ENCODE assay signal across 9 cellular contexts in genomic region chr5:78526049-78526525, GRCh38.
A peak's percentile ranks its signal among the peaks of the same experiment; 100 is the strongest.
DNase-seq lines count a peak whose midpoint lies in the region; ATAC-seq and TF ChIP-seq lines count a peak whose summit lies in the region.
"Had no signal": no experiment of that assay in that cellular context is flagged by ENCODE, and none has a peak within 500 bp of the region (broad histone marks: within the 10 kb centered on the region; RNA-seq: fewer than 3 reads in every experiment).

No MANE protein-coding gene starts in this region.

- peak; percentile 75 for ATAC-seq in activated T-helper 17 cell treated with anti-CD3 and anti-CD28 coated beads, Interleukin-2, amount 50 U/mL, for 72 hours (replicated peaks)
- peak; percentile 44 for ATAC-seq in gastroesophageal sphincter
- ATAC-seq in GM21723 (IDR thresholded peaks at IDR 0.05; ENCODE audit: unreplicated experiment) = no peak
- ATAC-seq: HCT116 had no signal

- H3K27me3 ChIP-seq in gastroesophageal sphincter (no peaks in the 10 kb centered on the region), stomach (no peaks in the 10 kb centered on the region)

- H3K4me3 ChIP-seq in gastroesophageal sphincter (no peak overlapping the region), stomach (no peak overlapping the region)

- DNase-seq in GM20000 (ENCODE audit: low spot score) (peak; percentile 38), stomach (no peak), NCI-H187 (lab: John Stamatoyannopoulos, UW) (no peak), GM19240 (ENCODE audit: insufficient read length, low spot score) (no peak), Calu3 (no peak)

- H3K4me3 Mint-ChIP-seq in activated T-helper 17 cell treated with anti-CD3 and anti-CD28 coated beads, Interleukin-2, amount 50 U/mL, for 72 hours = no peak overlapping the region
- H3K4me3 Mint-ChIP-seq in Calu3 (ENCODE audit: low read depth, unreplicated experiment) = no peak overlapping the region

- intact Hi-C loops in stomach (cut with DNase I; ENCODE audit: low total_unique reads) = no loop called here
- intact Hi-C loops in Calu3 (cut with micrococcal nuclease; ENCODE audit: unreplicated experiment) = no loop called here

- H3K9me3 ChIP-seq in gastroesophageal sphincter = no peaks in the 10 kb centered on the region
- no peaks in the 10 kb centered on the region for H3K9me3 ChIP-seq in stomach

- no peaks in the 10 kb centered on the region for H3K36me3 ChIP-seq in gastroesophageal sphincter
- no peaks in the 10 kb centered on the region for H3K36me3 ChIP-seq in stomach

- H3K27ac ChIP-seq in gastroesophageal sphincter = peak overlapping the region in 3 of 4 donors; percentile 80 to 87 (median 80)
- peak overlapping the region; percentile 19 to 80 (median 77) for H3K27ac ChIP-seq in stomach

- peaks cover 22% of the 10 kb centered on the region for H3K27me3 Mint-ChIP-seq in activated T-helper 17 cell treated with anti-CD3 and anti-CD28 coated beads, Interleukin-2, amount 50 U/mL, for 72 hours
- no peaks in the 10 kb centered on the region for H3K27me3 Mint-ChIP-seq in Calu3 (ENCODE audit: unreplicated experiment)

- TF ChIP-seq CTCF in GM20000 (IDR thresholded peaks at IDR 0.05; ENCODE audit: extremely low read depth, missing control alignments) = no peak
- no peak for TF ChIP-seq CTCF in gastroesophageal sphincter (IDR thresholded peaks at IDR 0.05)
- no peak for TF ChIP-seq CTCF in stomach (IDR thresholded peaks at IDR 0.05)
- no peak for TF ChIP-seq CTCF in Calu3 (IDR thresholded peaks at IDR 0.05; ENCODE audit: unreplicated experiment)

- CTCF ChIA-PET in Calu3 (lab: Charles Lee) = no interaction called here

- BruUV-seq in Calu3 (replicated peaks; lab: Mats Ljungman, UMichigan) = no TSS peak

- TF ChIP-seq POLR2A in gastroesophageal sphincter (IDR thresholded peaks at IDR 0.05) (no peak), stomach (IDR thresholded peaks at IDR 0.05) (no peak)

- no peak overlapping the region for H3K27ac Mint-ChIP-seq in activated T-helper 17 cell treated with anti-CD3 and anti-CD28 coated beads, Interleukin-2, amount 50 U/mL, for 72 hours
- no peak overlapping the region for H3K27ac Mint-ChIP-seq in Calu3 (ENCODE audit: unreplicated experiment)

- no peaks in the 10 kb centered on the region for H3K9me3 Mint-ChIP-seq in activated T-helper 17 cell treated with anti-CD3 and anti-CD28 coated beads, Interleukin-2, amount 50 U/mL, for 72 hours
- H3K9me3 Mint-ChIP-seq in Calu3 (ENCODE audit: low read depth, unreplicated experiment) = no peaks in the 10 kb centered on the region

- peaks cover 9 to 69% (median 41%) of the 10 kb centered on the region in 3 donors for H3K4me1 ChIP-seq in gastroesophageal sphincter
- peaks cover 9 to 63% (median 22%) of the 10 kb centered on the region in 4 donors for H3K4me1 ChIP-seq in stomach

- no peaks in the 10 kb centered on the region for H3K36me3 Mint-ChIP-seq in activated T-helper 17 cell treated with anti-CD3 and anti-CD28 coated beads, Interleukin-2, amount 50 U/mL, for 72 hours (ENCODE audit: low read depth)
- peaks cover 4% of the 10 kb centered on the region for H3K36me3 Mint-ChIP-seq in Calu3 (ENCODE audit: insufficient read depth, unreplicated experiment)

- WGBS in gastroesophageal sphincter (ENCODE audit: low coverage in 1 of 2), 2 donors = 63 to 72% methylated on average over 6 to 7 of the region's 7 CpGs
- 77 to 91% (median 81%) methylated on average over 7 of the region's 7 CpGs for WGBS in stomach, 5 donors

- TF ChIP-seq EP300 in gastroesophageal sphincter (IDR thresholded peaks at IDR 0.05) (no peak), stomach (IDR thresholded peaks at IDR 0.05) (no peak)

- H3K4me1 Mint-ChIP-seq in activated T-helper 17 cell treated with anti-CD3 and anti-CD28 coated beads, Interleukin-2, amount 50 U/mL, for 72 hours = peaks cover 6% of the 10 kb centered on the region
- H3K4me1 Mint-ChIP-seq in Calu3 (ENCODE audit: low read depth, unreplicated experiment) = peaks cover 18% of the 10 kb centered on the region
